In the genomic region with DNA sequence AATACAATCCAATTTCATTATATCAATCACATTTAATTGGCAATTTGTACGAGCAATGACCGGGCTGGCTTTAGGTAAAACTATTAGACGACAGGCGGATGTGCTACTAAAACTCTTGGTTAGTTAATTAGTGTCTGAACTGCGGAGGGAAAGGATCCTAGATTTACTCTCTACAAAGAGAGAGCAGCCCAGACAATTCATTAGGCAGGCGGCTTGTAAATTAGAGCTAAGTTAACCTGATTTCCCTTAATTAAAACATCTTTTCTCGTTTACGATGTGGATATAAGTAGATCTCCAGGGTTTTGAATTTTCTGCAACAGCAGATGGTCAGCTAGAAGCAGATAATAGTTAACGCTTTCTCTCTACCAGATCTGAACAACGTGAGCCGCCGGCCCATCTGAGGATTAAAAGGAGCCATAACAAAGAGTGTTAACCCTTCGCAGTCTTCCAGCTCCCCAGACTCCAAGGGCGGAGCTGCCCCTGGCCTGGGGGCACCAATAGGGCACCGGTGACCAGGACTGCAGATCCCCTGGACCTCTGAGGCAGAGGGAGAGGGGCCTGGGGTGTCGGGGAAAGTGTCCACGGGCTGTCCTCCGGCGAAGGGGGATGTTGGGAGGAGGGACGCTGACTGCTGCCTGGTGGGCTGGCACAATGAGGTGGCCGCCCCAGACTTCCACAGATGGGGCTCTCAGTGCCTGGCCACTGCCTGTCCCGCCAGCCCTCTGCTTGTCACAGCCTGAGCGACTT, we compare ENCODE assay signal across 1 cellular context.
TF ChIP-seq lines count a peak whose summit lies in the region.

No MANE protein-coding gene starts in this region.

TF ChIP-seq in endothelial cell of umbilical vein, 7 proteins besides CTCF, POLR2A, EP300 and RAD21:
- TF ChIP-seq GATA2 (IDR thresholded peaks at IDR 0.05; ENCODE audit: insufficient read depth, insufficient read length, low read depth, low read length): no peak
- peak; percentile 63 for TF ChIP-seq EZH2 (IDR thresholded peaks at IDR 0.05; ENCODE audit: borderline replicate concordance, low read depth, low read length, severe bottlenecking)
